ENCODE assay signal across 14 cellular contexts in genomic region chr7:102421706-102422105, GRCh38.
"Had no signal": no experiment of that assay in that cellular context is flagged by ENCODE, and none has a peak within 500 bp of the region (broad histone marks: within the 10 kb centered on the region; RNA-seq: fewer than 3 reads in every experiment).

No MANE protein-coding gene starts in this region.

- H3K4me3 Mint-ChIP-seq: nephron progenitor cell had no signal

- H3K27me3 ChIP-seq: cardiac muscle cell had no signal

- H3K9me3 Mint-ChIP-seq: nephron progenitor cell had no signal

- H3K27me3 Mint-ChIP-seq: progenitor cell of endocrine pancreas had no signal

- DNase-seq: activated CD4-positive, alpha-beta T cell treated with anti-CD3 and anti-CD28 coated beads, Interleukin-2, amount 50 U/mL, for 4 hours; activated CD4-positive, CD25-positive, alpha-beta regulatory T cell treated with anti-CD3 and anti-CD28 coated beads, Interleukin-2, amount 50 U/mL, for 72 hours; activated naive CD4-positive, alpha-beta T cell; activated T-cell treated with anti-CD3 and anti-CD28 coated beads for 4 hours; islet precursor cell; mammary epithelial cell; nephron progenitor cell; stimulated activated CD4-positive, alpha-beta T cell treated with anti-CD3 and anti-CD28 coated beads, Interleukin-4, amount 100 ng/mL, for 24 hours; stimulated activated naive CD8-positive, alpha-beta T cell treated with anti-CD3 and anti-CD28 coated beads, Interleukin-15, Interleukin-2, amounts not matched to agents 100 U/mL and 50 U/mL, for 24 hours; trophoblast cell had no signal

- H3K4me3 ChIP-seq: cardiac muscle cell, skin epidermis had no signal

- ATAC-seq: right cardiac atrium; stimulated activated naive CD8-positive, alpha-beta T cell treated with anti-CD3 and anti-CD28 coated beads, Interleukin-15, Interleukin-2, amounts not matched to agents 100 U/mL and 50 U/mL, for 24 hours had no signal

- H3K27ac ChIP-seq: cardiac muscle cell had no signal
